Comparison of ENCODE assay signal across 8 cellular contexts in genomic region chr16:67660564-67661028, GRCh38. TPM values are rescaled to one million over a fixed set of nuclear protein-coding genes. Genes with fewer than 3 reads are reported as not detected.
A peak's percentile ranks its signal among the peaks of the same experiment; 100 is the strongest.
DNase-seq lines count a peak whose midpoint lies in the region; ATAC-seq and TF ChIP-seq lines count a peak whose summit lies in the region.

A gene with protein sequence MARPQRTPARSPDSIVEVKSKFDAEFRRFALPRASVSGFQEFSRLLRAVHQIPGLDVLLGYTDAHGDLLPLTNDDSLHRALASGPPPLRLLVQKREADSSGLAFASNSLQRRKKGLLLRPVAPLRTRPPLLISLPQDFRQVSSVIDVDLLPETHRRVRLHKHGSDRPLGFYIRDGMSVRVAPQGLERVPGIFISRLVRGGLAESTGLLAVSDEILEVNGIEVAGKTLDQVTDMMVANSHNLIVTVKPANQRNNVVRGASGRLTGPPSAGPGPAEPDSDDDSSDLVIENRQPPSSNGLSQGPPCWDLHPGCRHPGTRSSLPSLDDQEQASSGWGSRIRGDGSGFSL (plus strand): TSS chr16:67660960. CDS start chr16:67661039, 79 bp downstream.

- H3K4me2 ChIP-seq in DOHH2 (ENCODE audit: low read length) (peak within 1 kb of the TSS; percentile 94), Loucy (ENCODE audit: low read depth, low read length, poor library complexity, severe bottlenecking) (peak within 1 kb of the TSS; percentile 72)

- peak; percentile 88 to 91 for ATAC-seq in natural killer cell treated with Interleukin-12 subunit alpha and Interleukin-12 subunit beta and Interleukin-15 and Interleukin-18, amount 100 ng/mL, for 72 hours

- H3K4me1 Mint-ChIP-seq in natural killer cell treated with Interleukin-12 subunit alpha and Interleukin-12 subunit beta and Interleukin-15 and Interleukin-18, amount 100 ng/mL, for 72 hours (ENCODE audit: low read depth in 2 of 2) = peaks cover 9 to 25% of the 10 kb centered on the region in 2 donors

- H3K27ac Mint-ChIP-seq in natural killer cell treated with Interleukin-12 subunit alpha and Interleukin-12 subunit beta and Interleukin-15 and Interleukin-18, amount 100 ng/mL, for 72 hours = peak within 1 kb of the TSS; percentile 86 to 93

- H3K27me3 ChIP-seq in DOHH2 (ENCODE audit: control insufficient read depth, low read length) (no peaks in the 10 kb centered on the region), H7 (ENCODE audit: control insufficient read depth, insufficient read depth, low read length) (peaks cover 20% of the 10 kb centered on the region; the same call in 1 of the 2 replicates), Loucy (ENCODE audit: insufficient read depth, low read length, poor library complexity, severe bottlenecking) (no peaks in the 10 kb centered on the region)

- H3K9me3 ChIP-seq in DOHH2 (ENCODE audit: control insufficient read depth, insufficient read depth, low read length) (no peaks in the 10 kb centered on the region), Loucy (ENCODE audit: insufficient read depth, low read depth, low read length) (no peaks in the 10 kb centered on the region)

- TF ChIP-seq CTCF in DOHH2 (IDR thresholded peaks at IDR 0.05; ENCODE audit: low read depth, low read length, poor library complexity, severe bottlenecking) (no peak), Loucy (conservative IDR thresholded peaks at IDR 0.05; ENCODE audit: low read length) (no peak)

- H3K9me3 Mint-ChIP-seq in natural killer cell treated with Interleukin-12 subunit alpha and Interleukin-12 subunit beta and Interleukin-15 and Interleukin-18, amount 100 ng/mL, for 72 hours = no peaks in the 10 kb centered on the region

- H3K4me1 ChIP-seq in DOHH2 (ENCODE audit: control insufficient read depth, low read length) (peaks cover 26% of the 10 kb centered on the region), Loucy (ENCODE audit: insufficient read depth, low read length, poor library complexity, severe bottlenecking) (peaks cover 9% of the 10 kb centered on the region)

- H3F3A ChIP-seq in DOHH2 (ENCODE audit: control insufficient read depth, insufficient read depth) (no peaks in the 10 kb centered on the region), Loucy (ENCODE audit: low read depth) (no peaks in the 10 kb centered on the region)

- peaks cover 4% of the 10 kb centered on the region; the same call in 1 of the 2 replicates for H4K20me1 ChIP-seq in DOHH2 (ENCODE audit: control insufficient read depth, insufficient read depth, low read depth, low read length)
- peaks cover 22% of the 10 kb centered on the region for H4K20me1 ChIP-seq in Loucy (ENCODE audit: insufficient read depth, low read length, poor library complexity, severe bottlenecking)

- no peaks in the 10 kb centered on the region for H3K36me3 Mint-ChIP-seq in natural killer cell treated with Interleukin-12 subunit alpha and Interleukin-12 subunit beta and Interleukin-15 and Interleukin-18, amount 100 ng/mL, for 72 hours

- peak; percentile 100 for DNase-seq in H7
- peak; percentile 96 for DNase-seq in SHP77 (lab: John Stamatoyannopoulos, UW)
- peak; percentile 92 for DNase-seq in activated T-helper 9 cell treated with anti-CD3 and anti-CD28 coated beads, Interleukin-2, amount 50 U/mL, for 16 hours (ENCODE audit: low read depth)
- peak; percentile 94 for DNase-seq in fibroblast of peridontal ligament (ENCODE audit: extremely low read depth)
- peak; percentile 97 for DNase-seq in natural killer cell treated with Interleukin-12 subunit alpha and Interleukin-12 subunit beta and Interleukin-15 and Interleukin-18, amount 100 ng/mL, for 72 hours (ENCODE audit: low spot score)
- peak; percentile 95 for DNase-seq in stimulated activated naive CD4-positive, alpha-beta T cell treated with Interleukin-2 at 50 U/mL for 16 hours (lab: John Stamatoyannopoulos, UW)

- H3K79me2 ChIP-seq in DOHH2 (ENCODE audit: control insufficient read depth, low read length) (peaks cover 29% of the 10 kb centered on the region), Loucy (ENCODE audit: insufficient read depth, low read length) (peaks cover 15% of the 10 kb centered on the region; the same call in 1 of the 2 replicates)

- peak within 1 kb of the TSS; percentile 82 for H2AFZ ChIP-seq in Loucy (ENCODE audit: low read length)

- no peaks in the 10 kb centered on the region for H3K27me3 Mint-ChIP-seq in natural killer cell treated with Interleukin-12 subunit alpha and Interleukin-12 subunit beta and Interleukin-15 and Interleukin-18, amount 100 ng/mL, for 72 hours

- no peaks in the 10 kb centered on the region for H3K9me2 ChIP-seq in DOHH2 (replicated peaks; ENCODE audit: control insufficient read depth, low read length)
- H3K9me2 ChIP-seq in Loucy (replicated peaks; ENCODE audit: low read depth, low read length) = no peaks in the 10 kb centered on the region

- peak within 1 kb of the TSS; percentile 79 for H3K27ac ChIP-seq in DOHH2 (ENCODE audit: low read depth, low read length)

- H3K4me3 ChIP-seq in DOHH2 (ENCODE audit: low read length) = peak within 1 kb of the TSS; percentile 98
- peak within 1 kb of the TSS; percentile 92 for H3K4me3 ChIP-seq in H7 (ENCODE audit: insufficient read depth, low read depth, low read length)
- peak within 1 kb of the TSS; percentile 76 for H3K4me3 ChIP-seq in Loucy (ENCODE audit: low read length, poor library complexity, severe bottlenecking)

- H3K36me3 ChIP-seq in DOHH2 (ENCODE audit: control insufficient read depth, low read length) = peaks cover 59% of the 10 kb centered on the region
- peaks cover 4% of the 10 kb centered on the region for H3K36me3 ChIP-seq in H7 (replicated peaks; ENCODE audit: control insufficient read depth, insufficient read depth, low read length)
- peaks cover 25% of the 10 kb centered on the region; the same call in 1 of the 2 replicates for H3K36me3 ChIP-seq in Loucy (ENCODE audit: insufficient read depth, low read length)

- peak within 1 kb of the TSS; percentile 90 for H3K4me3 Mint-ChIP-seq in natural killer cell treated with Interleukin-12 subunit alpha and Interleukin-12 subunit beta and Interleukin-15 and Interleukin-18, amount 100 ng/mL, for 72 hours

- H3K9ac ChIP-seq in Loucy (ENCODE audit: low read depth, low read length, poor library complexity, severe bottlenecking) = peak within 1 kb of the TSS; percentile 71

RNA-seq across cellular contexts. Expression of the gene that starts here (rescaled TPM):
- total RNA-seq in H7 (2014; rRNA removed; shearing (Covaris generic)) = 5.5 and 6.8 TPM in 2 replicates
- total RNA-seq in natural killer cell treated with Interleukin-12 subunit alpha and Interleukin-12 subunit beta and Interleukin-15 and Interleukin-18, amount 100 ng/mL, for 72 hours = 1 to 10 TPM; 6.3 to 8.0 TPM

Comparison
In these comparisons a context has a peak if more than half of its experiments do, and no peak if none do; other contexts are left out.
1. Peak in every context shown above with its lines: DNase-seq, ATAC-seq, H3K4me3 ChIP-seq and H3K27ac ChIP-seq.